In the genomic region with DNA sequence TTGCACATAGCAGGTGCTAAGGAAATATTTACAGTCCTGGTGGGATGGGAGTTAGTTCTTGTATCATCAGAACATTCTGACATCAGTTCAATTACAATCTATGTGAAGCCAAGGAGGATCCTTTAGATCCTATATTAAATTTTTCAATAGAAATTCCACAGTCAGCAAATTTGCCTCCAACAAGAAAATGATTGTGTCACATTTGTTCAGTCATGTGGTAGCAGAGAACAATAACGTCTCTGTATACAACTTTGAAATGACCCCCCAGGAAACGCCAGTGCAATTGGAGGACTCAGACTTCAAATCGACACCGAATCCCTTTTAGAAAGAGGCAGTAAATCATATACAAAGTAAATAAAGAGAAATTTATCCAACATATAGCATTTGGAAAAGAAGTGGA, we compare ENCODE assay signal across 1 cellular context.
TF ChIP-seq lines count a peak whose summit lies in the region.

No MANE protein-coding gene starts in this region.

TF ChIP-seq in H1, 55 proteins besides CTCF, POLR2A, EP300 and RAD21:
- TF ChIP-seq MAFK (IDR thresholded peaks at IDR 0.05; ENCODE audit: low read depth, low read length) (peak; percentile 56; the same call in 1 of the 2 replicates), KDM4A (IDR thresholded peaks at IDR 0.05; ENCODE audit: low read depth, low read length, severe bottlenecking) (no peak)
